ENCODE assay signal across 1 cellular context in the genomic region with DNA sequence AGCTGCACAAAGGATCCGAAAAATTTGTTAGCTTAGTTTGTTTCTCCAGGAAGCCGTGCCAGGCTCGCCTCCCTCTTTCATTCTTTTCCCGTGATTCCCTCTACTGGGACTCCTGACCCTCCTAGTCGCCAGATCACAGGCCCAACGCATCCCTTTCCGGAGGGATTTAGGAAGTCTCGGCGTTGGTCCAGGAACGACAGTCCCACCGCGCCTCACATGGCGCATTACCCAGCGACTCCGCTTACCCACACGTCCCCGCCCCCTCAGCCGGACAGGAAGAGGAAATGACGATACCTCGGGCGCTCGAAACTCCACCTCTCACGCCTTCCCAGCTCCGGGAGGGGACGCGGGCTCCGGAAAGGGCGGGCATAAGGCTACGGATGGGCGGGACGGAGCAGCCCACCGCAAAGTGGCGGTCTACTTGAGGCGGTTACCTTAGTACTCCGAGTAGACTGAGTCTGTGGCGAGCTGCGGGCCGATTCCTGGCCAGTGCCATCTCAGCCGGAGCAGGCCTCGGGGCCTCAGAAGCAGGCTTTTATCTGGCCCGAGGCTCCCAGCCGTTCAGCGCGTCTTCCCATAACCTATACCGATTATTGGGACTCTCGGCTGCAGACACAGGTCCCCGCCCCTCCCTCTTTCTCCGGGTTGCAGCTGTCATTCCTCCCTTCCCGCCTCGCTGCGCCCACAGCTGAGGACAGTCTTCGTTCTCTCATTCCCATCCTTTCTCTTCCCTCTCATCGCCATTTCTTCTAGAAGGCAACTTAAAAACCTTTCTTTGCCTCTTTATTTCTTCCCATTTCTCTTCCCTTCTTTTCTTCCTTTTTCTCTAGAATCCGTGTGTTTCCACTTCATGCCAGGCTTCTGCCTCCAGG.
A peak's percentile ranks its signal among the peaks of the same experiment; 100 is the strongest.
TF ChIP-seq lines count a peak whose summit lies in the region.

A gene with protein sequence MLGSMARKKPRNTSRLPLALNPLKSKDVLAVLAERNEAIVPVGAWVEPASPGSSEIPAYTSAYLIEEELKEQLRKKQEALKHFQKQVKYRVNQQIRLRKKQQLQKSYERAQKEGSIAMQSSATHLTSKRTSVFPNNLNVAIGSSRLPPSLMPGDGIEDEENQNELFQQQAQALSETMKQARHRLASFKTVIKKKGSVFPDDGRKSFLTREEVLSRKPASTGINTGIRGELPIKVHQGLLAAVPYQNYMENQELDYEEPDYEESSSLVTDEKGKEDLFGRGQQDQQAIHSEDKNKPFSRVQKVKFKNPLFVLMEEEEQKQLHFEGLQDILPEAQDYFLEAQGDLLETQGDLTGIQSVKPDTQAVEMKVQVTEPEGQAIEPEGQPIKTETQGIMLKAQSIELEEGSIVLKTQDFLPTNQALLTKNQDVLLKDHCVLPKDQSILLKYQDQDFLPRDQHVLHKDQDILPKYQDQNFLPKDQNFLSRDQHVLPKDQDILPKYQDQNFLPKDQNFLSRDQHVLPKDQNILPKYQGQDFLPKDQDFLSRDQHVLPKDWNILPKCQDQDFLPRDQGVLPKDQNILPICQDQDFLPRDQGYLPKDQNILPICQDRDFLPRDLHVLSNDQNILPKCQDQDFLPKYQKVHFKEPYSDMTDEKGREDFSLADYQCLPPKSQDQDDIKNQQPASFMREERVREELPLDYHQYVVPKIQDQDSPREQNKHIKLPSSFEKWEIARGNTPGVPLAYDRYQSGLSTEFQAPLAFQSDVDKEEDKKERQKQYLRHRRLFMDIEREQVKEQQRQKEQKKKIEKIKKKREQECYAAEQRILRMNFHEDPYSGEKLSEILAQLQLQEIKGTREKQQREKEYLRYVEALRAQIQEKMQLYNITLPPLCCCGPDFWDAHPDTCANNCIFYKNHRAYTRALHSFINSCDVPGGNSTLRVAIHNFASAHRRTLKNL (plus strand): TSS at position 450 of the 872 bp plus-strand sequence. CDS start 531 bp downstream, outside the sequence.

TF ChIP-seq in HepG2, 621 proteins besides CTCF, POLR2A, EP300 and RAD21 (continued from another document and continues in another):
- TF ChIP-seq, protein P1, sequence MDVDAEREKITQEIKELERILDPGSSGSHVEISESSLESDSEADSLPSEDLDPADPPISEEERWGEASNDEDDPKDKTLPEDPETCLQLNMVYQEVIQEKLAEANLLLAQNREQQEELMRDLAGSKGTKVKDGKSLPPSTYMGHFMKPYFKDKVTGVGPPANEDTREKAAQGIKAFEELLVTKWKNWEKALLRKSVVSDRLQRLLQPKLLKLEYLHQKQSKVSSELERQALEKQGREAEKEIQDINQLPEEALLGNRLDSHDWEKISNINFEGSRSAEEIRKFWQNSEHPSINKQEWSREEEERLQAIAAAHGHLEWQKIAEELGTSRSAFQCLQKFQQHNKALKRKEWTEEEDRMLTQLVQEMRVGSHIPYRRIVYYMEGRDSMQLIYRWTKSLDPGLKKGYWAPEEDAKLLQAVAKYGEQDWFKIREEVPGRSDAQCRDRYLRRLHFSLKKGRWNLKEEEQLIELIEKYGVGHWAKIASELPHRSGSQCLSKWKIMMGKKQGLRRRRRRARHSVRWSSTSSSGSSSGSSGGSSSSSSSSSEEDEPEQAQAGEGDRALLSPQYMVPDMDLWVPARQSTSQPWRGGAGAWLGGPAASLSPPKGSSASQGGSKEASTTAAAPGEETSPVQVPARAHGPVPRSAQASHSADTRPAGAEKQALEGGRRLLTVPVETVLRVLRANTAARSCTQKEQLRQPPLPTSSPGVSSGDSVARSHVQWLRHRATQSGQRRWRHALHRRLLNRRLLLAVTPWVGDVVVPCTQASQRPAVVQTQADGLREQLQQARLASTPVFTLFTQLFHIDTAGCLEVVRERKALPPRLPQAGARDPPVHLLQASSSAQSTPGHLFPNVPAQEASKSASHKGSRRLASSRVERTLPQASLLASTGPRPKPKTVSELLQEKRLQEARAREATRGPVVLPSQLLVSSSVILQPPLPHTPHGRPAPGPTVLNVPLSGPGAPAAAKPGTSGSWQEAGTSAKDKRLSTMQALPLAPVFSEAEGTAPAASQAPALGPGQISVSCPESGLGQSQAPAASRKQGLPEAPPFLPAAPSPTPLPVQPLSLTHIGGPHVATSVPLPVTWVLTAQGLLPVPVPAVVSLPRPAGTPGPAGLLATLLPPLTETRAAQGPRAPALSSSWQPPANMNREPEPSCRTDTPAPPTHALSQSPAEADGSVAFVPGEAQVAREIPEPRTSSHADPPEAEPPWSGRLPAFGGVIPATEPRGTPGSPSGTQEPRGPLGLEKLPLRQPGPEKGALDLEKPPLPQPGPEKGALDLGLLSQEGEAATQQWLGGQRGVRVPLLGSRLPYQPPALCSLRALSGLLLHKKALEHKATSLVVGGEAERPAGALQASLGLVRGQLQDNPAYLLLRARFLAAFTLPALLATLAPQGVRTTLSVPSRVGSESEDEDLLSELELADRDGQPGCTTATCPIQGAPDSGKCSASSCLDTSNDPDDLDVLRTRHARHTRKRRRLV (CRISPR knock-in tag; IDR thresholded peaks at IDR 0.05): 0 out of 2 replicates have a peak, but pooled peaks have one; percentile 45
- TF ChIP-seq ATF7 (IDR thresholded peaks at IDR 0.05): no peak
- TF ChIP-seq ATF7 (CRISPR knock-in tag; IDR thresholded peaks at IDR 0.05): peak; percentile 53; the same call in 1 of the 2 replicates
- TF ChIP-seq, protein P2, sequence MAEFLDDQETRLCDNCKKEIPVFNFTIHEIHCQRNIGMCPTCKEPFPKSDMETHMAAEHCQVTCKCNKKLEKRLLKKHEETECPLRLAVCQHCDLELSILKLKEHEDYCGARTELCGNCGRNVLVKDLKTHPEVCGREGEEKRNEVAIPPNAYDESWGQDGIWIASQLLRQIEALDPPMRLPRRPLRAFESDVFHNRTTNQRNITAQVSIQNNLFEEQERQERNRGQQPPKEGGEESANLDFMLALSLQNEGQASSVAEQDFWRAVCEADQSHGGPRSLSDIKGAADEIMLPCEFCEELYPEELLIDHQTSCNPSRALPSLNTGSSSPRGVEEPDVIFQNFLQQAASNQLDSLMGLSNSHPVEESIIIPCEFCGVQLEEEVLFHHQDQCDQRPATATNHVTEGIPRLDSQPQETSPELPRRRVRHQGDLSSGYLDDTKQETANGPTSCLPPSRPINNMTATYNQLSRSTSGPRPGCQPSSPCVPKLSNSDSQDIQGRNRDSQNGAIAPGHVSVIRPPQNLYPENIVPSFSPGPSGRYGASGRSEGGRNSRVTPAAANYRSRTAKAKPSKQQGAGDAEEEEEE (CRISPR knock-in tag; IDR thresholded peaks at IDR 0.05; ENCODE audit: borderline replicate concordance): no peak
- no peak for TF ChIP-seq TBX3 (IDR thresholded peaks at IDR 0.05; ENCODE audit: borderline replicate concordance)
- TF ChIP-seq ATAD3A (CRISPR knock-in tag; IDR thresholded peaks at IDR 0.05): no peak
- peak; percentile 46; the same call in 1 of the 2 replicates for TF ChIP-seq HCFC1 (IDR thresholded peaks at IDR 0.05; ENCODE audit: low read depth, low read length)
- TF ChIP-seq FOXM1 (CRISPR knock-in tag; IDR thresholded peaks at IDR 0.05): no peak
- peak; percentile 22 for TF ChIP-seq RBM39 (IDR thresholded peaks at IDR 0.05; ENCODE audit: low read depth, low read length, poor library complexity, severe bottlenecking)
- TF ChIP-seq, protein P3, sequence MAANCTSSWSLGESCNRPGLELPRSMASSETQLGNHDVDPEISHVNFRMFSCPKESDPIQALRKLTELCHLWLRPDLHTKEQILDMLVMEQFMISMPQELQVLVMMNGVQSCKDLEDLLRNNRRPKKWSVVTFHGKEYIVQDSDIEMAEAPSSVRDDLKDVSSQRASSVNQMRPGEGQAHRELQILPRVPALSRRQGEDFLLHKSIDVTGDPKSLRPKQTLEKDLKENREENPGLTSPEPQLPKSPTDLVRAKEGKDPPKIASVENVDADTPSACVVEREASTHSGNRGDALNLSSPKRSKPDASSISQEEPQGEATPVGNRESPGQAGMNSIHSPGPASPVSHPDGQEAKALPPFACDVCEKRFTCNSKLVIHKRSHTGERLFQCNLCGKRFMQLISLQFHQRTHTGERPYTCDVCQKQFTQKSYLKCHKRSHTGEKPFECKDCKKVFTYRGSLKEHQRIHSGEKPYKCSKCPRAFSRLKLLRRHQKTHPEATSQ (CRISPR knock-in tag; IDR thresholded peaks at IDR 0.05; ENCODE audit: borderline replicate concordance): no peak; the same call in 1 of the 2 replicates
- TF ChIP-seq, protein P4, sequence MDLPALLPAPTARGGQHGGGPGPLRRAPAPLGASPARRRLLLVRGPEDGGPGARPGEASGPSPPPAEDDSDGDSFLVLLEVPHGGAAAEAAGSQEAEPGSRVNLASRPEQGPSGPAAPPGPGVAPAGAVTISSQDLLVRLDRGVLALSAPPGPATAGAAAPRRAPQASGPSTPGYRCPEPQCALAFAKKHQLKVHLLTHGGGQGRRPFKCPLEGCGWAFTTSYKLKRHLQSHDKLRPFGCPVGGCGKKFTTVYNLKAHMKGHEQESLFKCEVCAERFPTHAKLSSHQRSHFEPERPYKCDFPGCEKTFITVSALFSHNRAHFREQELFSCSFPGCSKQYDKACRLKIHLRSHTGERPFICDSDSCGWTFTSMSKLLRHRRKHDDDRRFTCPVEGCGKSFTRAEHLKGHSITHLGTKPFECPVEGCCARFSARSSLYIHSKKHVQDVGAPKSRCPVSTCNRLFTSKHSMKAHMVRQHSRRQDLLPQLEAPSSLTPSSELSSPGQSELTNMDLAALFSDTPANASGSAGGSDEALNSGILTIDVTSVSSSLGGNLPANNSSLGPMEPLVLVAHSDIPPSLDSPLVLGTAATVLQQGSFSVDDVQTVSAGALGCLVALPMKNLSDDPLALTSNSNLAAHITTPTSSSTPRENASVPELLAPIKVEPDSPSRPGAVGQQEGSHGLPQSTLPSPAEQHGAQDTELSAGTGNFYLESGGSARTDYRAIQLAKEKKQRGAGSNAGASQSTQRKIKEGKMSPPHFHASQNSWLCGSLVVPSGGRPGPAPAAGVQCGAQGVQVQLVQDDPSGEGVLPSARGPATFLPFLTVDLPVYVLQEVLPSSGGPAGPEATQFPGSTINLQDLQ (CRISPR knock-in tag; IDR thresholded peaks at IDR 0.05): no peak
- TF ChIP-seq ZNF180 (CRISPR knock-in tag; IDR thresholded peaks at IDR 0.05; ENCODE audit: borderline replicate concordance, low read depth): no peak
- TF ChIP-seq, protein P5, sequence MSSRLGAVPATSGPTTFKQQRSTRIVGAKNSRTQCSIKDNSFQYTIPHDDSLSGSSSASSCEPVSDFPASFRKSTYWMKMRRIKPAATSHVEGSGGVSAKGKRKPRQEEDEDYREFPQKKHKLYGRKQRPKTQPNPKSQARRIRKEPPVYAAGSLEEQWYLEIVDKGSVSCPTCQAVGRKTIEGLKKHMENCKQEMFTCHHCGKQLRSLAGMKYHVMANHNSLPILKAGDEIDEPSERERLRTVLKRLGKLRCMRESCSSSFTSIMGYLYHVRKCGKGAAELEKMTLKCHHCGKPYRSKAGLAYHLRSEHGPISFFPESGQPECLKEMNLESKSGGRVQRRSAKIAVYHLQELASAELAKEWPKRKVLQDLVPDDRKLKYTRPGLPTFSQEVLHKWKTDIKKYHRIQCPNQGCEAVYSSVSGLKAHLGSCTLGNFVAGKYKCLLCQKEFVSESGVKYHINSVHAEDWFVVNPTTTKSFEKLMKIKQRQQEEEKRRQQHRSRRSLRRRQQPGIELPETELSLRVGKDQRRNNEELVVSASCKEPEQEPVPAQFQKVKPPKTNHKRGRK (CRISPR knock-in tag; IDR thresholded peaks at IDR 0.05): no peak
- TF ChIP-seq, protein P6, sequence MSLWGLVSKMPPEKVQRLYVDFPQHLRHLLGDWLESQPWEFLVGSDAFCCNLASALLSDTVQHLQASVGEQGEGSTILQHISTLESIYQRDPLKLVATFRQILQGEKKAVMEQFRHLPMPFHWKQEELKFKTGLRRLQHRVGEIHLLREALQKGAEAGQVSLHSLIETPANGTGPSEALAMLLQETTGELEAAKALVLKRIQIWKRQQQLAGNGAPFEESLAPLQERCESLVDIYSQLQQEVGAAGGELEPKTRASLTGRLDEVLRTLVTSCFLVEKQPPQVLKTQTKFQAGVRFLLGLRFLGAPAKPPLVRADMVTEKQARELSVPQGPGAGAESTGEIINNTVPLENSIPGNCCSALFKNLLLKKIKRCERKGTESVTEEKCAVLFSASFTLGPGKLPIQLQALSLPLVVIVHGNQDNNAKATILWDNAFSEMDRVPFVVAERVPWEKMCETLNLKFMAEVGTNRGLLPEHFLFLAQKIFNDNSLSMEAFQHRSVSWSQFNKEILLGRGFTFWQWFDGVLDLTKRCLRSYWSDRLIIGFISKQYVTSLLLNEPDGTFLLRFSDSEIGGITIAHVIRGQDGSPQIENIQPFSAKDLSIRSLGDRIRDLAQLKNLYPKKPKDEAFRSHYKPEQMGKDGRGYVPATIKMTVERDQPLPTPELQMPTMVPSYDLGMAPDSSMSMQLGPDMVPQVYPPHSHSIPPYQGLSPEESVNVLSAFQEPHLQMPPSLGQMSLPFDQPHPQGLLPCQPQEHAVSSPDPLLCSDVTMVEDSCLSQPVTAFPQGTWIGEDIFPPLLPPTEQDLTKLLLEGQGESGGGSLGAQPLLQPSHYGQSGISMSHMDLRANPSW (CRISPR knock-in tag; IDR thresholded peaks at IDR 0.05; ENCODE audit: borderline replicate concordance): no peak
- peak; percentile 78 for TF ChIP-seq ATF7-NPFF (CRISPR knock-in tag; IDR thresholded peaks at IDR 0.05; ENCODE audit: low read depth)
- no peak for TF ChIP-seq GPN1 (CRISPR knock-in tag; IDR thresholded peaks at IDR 0.05; ENCODE audit: borderline replicate concordance)
- TF ChIP-seq, protein P7, sequence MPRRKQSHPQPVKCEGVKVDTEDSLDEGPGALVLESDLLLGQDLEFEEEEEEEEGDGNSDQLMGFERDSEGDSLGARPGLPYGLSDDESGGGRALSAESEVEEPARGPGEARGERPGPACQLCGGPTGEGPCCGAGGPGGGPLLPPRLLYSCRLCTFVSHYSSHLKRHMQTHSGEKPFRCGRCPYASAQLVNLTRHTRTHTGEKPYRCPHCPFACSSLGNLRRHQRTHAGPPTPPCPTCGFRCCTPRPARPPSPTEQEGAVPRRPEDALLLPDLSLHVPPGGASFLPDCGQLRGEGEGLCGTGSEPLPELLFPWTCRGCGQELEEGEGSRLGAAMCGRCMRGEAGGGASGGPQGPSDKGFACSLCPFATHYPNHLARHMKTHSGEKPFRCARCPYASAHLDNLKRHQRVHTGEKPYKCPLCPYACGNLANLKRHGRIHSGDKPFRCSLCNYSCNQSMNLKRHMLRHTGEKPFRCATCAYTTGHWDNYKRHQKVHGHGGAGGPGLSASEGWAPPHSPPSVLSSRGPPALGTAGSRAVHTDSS (CRISPR knock-in tag; conservative IDR thresholded peaks at IDR 0.05): no peak
- no peak for TF ChIP-seq SKI (IDR thresholded peaks at IDR 0.05; ENCODE audit: partially characterized antibody)
- TF ChIP-seq ZNF674 (CRISPR knock-in tag; IDR thresholded peaks at IDR 0.05; ENCODE audit: low read depth): no peak
- no peak for TF ChIP-seq SRSF1 (optimal IDR thresholded peaks at IDR 0.05; ENCODE audit: low read depth, low read length)
- TF ChIP-seq SP1 (IDR thresholded peaks at IDR 0.05): no peak
- peak; percentile 81 for TF ChIP-seq SP1 (CRISPR knock-in tag; IDR thresholded peaks at IDR 0.05)
- TF ChIP-seq ZNF891 (CRISPR knock-in tag; IDR thresholded peaks at IDR 0.05): peak; percentile 95
- peak; percentile 64; the same call in 1 of the 2 replicates for TF ChIP-seq SIN3B (IDR thresholded peaks at IDR 0.05; ENCODE audit: low read length)
- peak; percentile 10; the same call in 1 of the 2 replicates for TF ChIP-seq CBX5 (CRISPR knock-in tag; IDR thresholded peaks at IDR 0.05; ENCODE audit: borderline replicate concordance)
- TF ChIP-seq, protein P8, sequence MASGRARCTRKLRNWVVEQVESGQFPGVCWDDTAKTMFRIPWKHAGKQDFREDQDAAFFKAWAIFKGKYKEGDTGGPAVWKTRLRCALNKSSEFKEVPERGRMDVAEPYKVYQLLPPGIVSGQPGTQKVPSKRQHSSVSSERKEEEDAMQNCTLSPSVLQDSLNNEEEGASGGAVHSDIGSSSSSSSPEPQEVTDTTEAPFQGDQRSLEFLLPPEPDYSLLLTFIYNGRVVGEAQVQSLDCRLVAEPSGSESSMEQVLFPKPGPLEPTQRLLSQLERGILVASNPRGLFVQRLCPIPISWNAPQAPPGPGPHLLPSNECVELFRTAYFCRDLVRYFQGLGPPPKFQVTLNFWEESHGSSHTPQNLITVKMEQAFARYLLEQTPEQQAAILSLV (CRISPR knock-in tag; IDR thresholded peaks at IDR 0.05; ENCODE audit: borderline replicate concordance): 0 out of 2 replicates have a peak, but pooled peaks have one; percentile 58
- no peak for TF ChIP-seq ZNF329 (CRISPR knock-in tag; IDR thresholded peaks at IDR 0.05; ENCODE audit: low read depth)
